1 cellular context compared by ENCODE assay signal in genomic region chr22:40593460-40594273, GRCh38.
TF ChIP-seq lines count a peak whose summit lies in the region.

No MANE protein-coding gene starts in this region.

TF ChIP-seq in GM12878, 131 proteins besides CTCF, POLR2A, EP300 and RAD21 (continued from another document):
- TF ChIP-seq CREM (IDR thresholded peaks at IDR 0.05; ENCODE audit: low read depth) (0 out of 2 replicates have a peak, but pooled peaks have one; percentile 7), FOXK2 (IDR thresholded peaks at IDR 0.05) (no peak), ZNF592 (IDR thresholded peaks at IDR 0.05) (0 out of 2 replicates have a peak, but pooled peaks have one; percentile 28), ZBTB40 (IDR thresholded peaks at IDR 0.05; ENCODE audit: borderline replicate concordance) (no peak), MTA3 (IDR thresholded peaks at IDR 0.05; ENCODE audit: borderline replicate concordance, low read length) (peak; percentile 56; the same call in 1 of the 2 replicates), EGR1 (IDR thresholded peaks at IDR 0.05; ENCODE audit: borderline replicate concordance in 1 of 2, low read depth in 2 of 2, low read length in 2 of 2) (no peak), EZH2 (IDR thresholded peaks at IDR 0.05; ENCODE audit: borderline replicate concordance, control insufficient read depth, low read depth, low read length) (no peak), JUNB (IDR thresholded peaks at IDR 0.05) (peak; percentile 67), EED (IDR thresholded peaks at IDR 0.05; ENCODE audit: low read depth) (peak; percentile 81), RB1 (IDR thresholded peaks at IDR 0.05; ENCODE audit: borderline replicate concordance) (no peak), PML (IDR thresholded peaks at IDR 0.05; ENCODE audit: low read length) (no peak; the same call in 1 of the 2 replicates), PAX8 (IDR thresholded peaks at IDR 0.05) (no peak), KLF5 (IDR thresholded peaks at IDR 0.05; ENCODE audit: partially characterized antibody) (no peak), BRCA1 (IDR thresholded peaks at IDR 0.05; ENCODE audit: low read depth, low read length) (no peak), HDAC6 (IDR thresholded peaks at IDR 0.05; ENCODE audit: unreplicated experiment) (no peak), ATF2 (IDR thresholded peaks at IDR 0.05; ENCODE audit: low read length) (peak; percentile 37; the same call in 1 of the 2 replicates), ZBED1 (IDR thresholded peaks at IDR 0.05; ENCODE audit: borderline replicate concordance) (0 out of 2 replicates have a peak, but pooled peaks have one; percentile 32), RUNX3 (IDR thresholded peaks at IDR 0.05; ENCODE audit: low read length) (peak; percentile 39; the same call in 1 of the 2 replicates), CEBPB (IDR thresholded peaks at IDR 0.05; ENCODE audit: borderline replicate concordance in 1 of 2, low read depth in 2 of 2, low read length in 2 of 2) (0 out of 4 replicates have a peak, but pooled peaks of 1 of the 2 experiments have one; percentile 3), ZZZ3 (IDR thresholded peaks at IDR 0.05; ENCODE audit: control insufficient read depth, insufficient read length, low read depth) (no peak), NRF1 (conservative IDR thresholded peaks at IDR 0.05; ENCODE audit: low read depth, low read length) (no peak), SMC3 (IDR thresholded peaks at IDR 0.05; ENCODE audit: borderline replicate concordance, low read length) (no peak), SMAD5 (IDR thresholded peaks at IDR 0.05; ENCODE audit: low read depth) (no peak), CUX1 (IDR thresholded peaks at IDR 0.05; ENCODE audit: insufficient replicate concordance, low read depth, low read length) (no peak), CBX3 (IDR thresholded peaks at IDR 0.05; ENCODE audit: borderline replicate concordance, low read depth) (no peak), NR2C2 (IDR thresholded peaks at IDR 0.05; ENCODE audit: borderline replicate concordance, control insufficient read depth, insufficient read length, low read depth) (no peak), ZNF384 (IDR thresholded peaks at IDR 0.05; ENCODE audit: borderline replicate concordance, low read depth, low read length) (no peak), YY1 (IDR thresholded peaks at IDR 0.05; ENCODE audit: low read depth, low read length) (peak; percentile 37; the same call in 1 of the 2 replicates), ZNF274 (IDR thresholded peaks at IDR 0.05; ENCODE audit: insufficient read depth, insufficient read length) (no peak), PAX5 (IDR thresholded peaks at IDR 0.05; ENCODE audit: borderline replicate concordance, low read depth, low read length) (no peak), NFYA (IDR thresholded peaks at IDR 0.05; ENCODE audit: borderline replicate concordance, low read depth, low read length) (no peak), RAD51 (IDR thresholded peaks at IDR 0.05) (no peak), IKZF2 (IDR thresholded peaks at IDR 0.05) (peak; percentile 43 to 45; a peak in 2 of 4 replicates), IRF4 (IDR thresholded peaks at IDR 0.05; ENCODE audit: low read depth, low read length) (peak; percentile 52; the same call in 1 of the 2 replicates), FOS (IDR thresholded peaks at IDR 0.05; ENCODE audit: borderline replicate concordance, extremely low read depth, insufficient read length) (no peak), PKNOX1 (IDR thresholded peaks at IDR 0.05) (peak; percentile 35; the same call in 1 of the 2 replicates), TCF3 (IDR thresholded peaks at IDR 0.05; ENCODE audit: borderline replicate concordance, insufficient read depth, low read depth, low read length) (no peak), GATAD2B (conservative IDR thresholded peaks at IDR 0.05; ENCODE audit: low read depth) (no peak), DPF2 (IDR thresholded peaks at IDR 0.05) (0 out of 2 replicates have a peak, but pooled peaks have one; percentile 13), ATF3 (IDR thresholded peaks at IDR 0.05; ENCODE audit: borderline replicate concordance, extremely low read depth, low read depth, low read length) (no peak), RCOR1 (conservative IDR thresholded peaks at IDR 0.05; ENCODE audit: low read depth, low read length) (no peak)
TF ChIP-seq in GM12878: peak in this region for 16.
